In genomic region chr20:3733119-3733995, GRCh38 we compare ENCODE assay signal across 2 cellular contexts.
TF ChIP-seq lines count a peak whose summit lies in the region.

No MANE protein-coding gene starts in this region.

TF ChIP-seq in HCT116, 20 proteins besides CTCF, POLR2A, EP300 and RAD21:
- TF ChIP-seq ZFX (IDR thresholded peaks at IDR 0.05) (no peak), REST (IDR thresholded peaks at IDR 0.05; ENCODE audit: low read depth) (no peak), SP1 (IDR thresholded peaks at IDR 0.05; ENCODE audit: low read depth) (no peak), ZNF274 (IDR thresholded peaks at IDR 0.05; ENCODE audit: low read depth, low read length) (no peak), POLR2AphosphoS5 (IDR thresholded peaks at IDR 0.05; ENCODE audit: low read depth, low read length) (no peak), EZH2phosphoT487 (IDR thresholded peaks at IDR 0.05; ENCODE audit: borderline replicate concordance) (no peak), ZBTB33 (IDR thresholded peaks at IDR 0.05; ENCODE audit: extremely low read depth, insufficient replicate concordance, low read length) (no peak), MAX (IDR thresholded peaks at IDR 0.05) (no peak), ELF1 (IDR thresholded peaks at IDR 0.05; ENCODE audit: borderline replicate concordance, low read depth) (no peak)

TF ChIP-seq in endothelial cell of umbilical vein, 7 proteins besides CTCF, POLR2A, EP300 and RAD21:
- TF ChIP-seq POLR2AphosphoS5 (IDR thresholded peaks at IDR 0.05; ENCODE audit: insufficient read depth, low read depth, low read length) (no peak), EZH2 (IDR thresholded peaks at IDR 0.05; ENCODE audit: borderline replicate concordance, low read depth, low read length, severe bottlenecking) (no peak), MYC (IDR thresholded peaks at IDR 0.05; ENCODE audit: low read depth, low read length) (no peak), FOS (IDR thresholded peaks at IDR 0.05; ENCODE audit: borderline replicate concordance, insufficient read depth, low read length) (no peak), GATA2 (IDR thresholded peaks at IDR 0.05; ENCODE audit: insufficient read depth, insufficient read length, low read depth, low read length) (no peak), JUN (IDR thresholded peaks at IDR 0.05; ENCODE audit: borderline replicate concordance, insufficient read depth, insufficient read length, low read depth) (no peak), MAX (IDR thresholded peaks at IDR 0.05; ENCODE audit: insufficient read depth, insufficient read length) (no peak)
